ENCODE assay signal across 10 cellular contexts in genomic region chr21:44509539-44509938, GRCh38. TPM values are rescaled to one million over a fixed set of nuclear protein-coding genes. Genes with fewer than 3 reads are reported as not detected.
A peak's percentile ranks its signal among the peaks of the same experiment; 100 is the strongest.
DNase-seq lines count a peak whose midpoint lies in the region; ATAC-seq lines count a peak whose summit lies in the region.
"Had no signal": no experiment of that assay in that cellular context is flagged by ENCODE, and none has a peak within 500 bp of the region (broad histone marks: within the 10 kb centered on the region; RNA-seq: fewer than 3 reads in every experiment).

No MANE protein-coding gene starts in this region.

- no peaks in the 10 kb centered on the region for H3K4me1 ChIP-seq in right cardiac atrium (ENCODE audit: control insufficient read depth, insufficient read depth, low read length)

- peak; percentile 28 for DNase-seq in Ammon's horn (ENCODE audit: low spot score)
- peak; percentile 14 for DNase-seq in LHCN-M2 (ENCODE audit: low read depth)
- peak; percentile 91 for DNase-seq in RPMI8226
- peak; percentile 73 to 91 (median 87) for DNase-seq in right cardiac atrium
- DNase-seq in stimulated activated naive CD4-positive, alpha-beta T cell (lab: John Stamatoyannopoulos, UW): no peak
- no peak for DNase-seq in stimulated activated CD4-positive, alpha-beta T cell treated with anti-CD3 and anti-CD28 coated beads, Interleukin-1b, Interleukin-23, amount 100 ng/mL, for 48 hours
- DNase-seq: stimulated activated CD4-positive, alpha-beta T cell treated with anti-CD3 and anti-CD28 coated beads, Interleukin-4, amount 100 ng/mL, for 24 hours had no signal

- 58% methylated on average over 12 of the region's 12 CpGs for WGBS in right cardiac atrium

- intact Hi-C loops in right cardiac atrium (cut with DNase I): no loop called here

- ATAC-seq in right cardiac atrium: peak; percentile 86 to 90
- no peak for ATAC-seq in GM18520 (IDR thresholded peaks at IDR 0.05; ENCODE audit: unreplicated experiment)
- ATAC-seq in GM19324 (IDR thresholded peaks at IDR 0.05; ENCODE audit: low FRiP score, unreplicated experiment): no peak

- no peak overlapping the region for H3K27ac ChIP-seq in right cardiac atrium (ENCODE audit: low read length)

- H3K4me3 ChIP-seq in right cardiac atrium (ENCODE audit: low read length): no peak overlapping the region

- H3K9me3 ChIP-seq in right cardiac atrium (ENCODE audit: control insufficient read depth, low read length): no peaks in the 10 kb centered on the region

- H3K27me3 ChIP-seq in right cardiac atrium (ENCODE audit: control insufficient read depth, insufficient read depth): no peaks in the 10 kb centered on the region

RNA-seq across cellular contexts. Expression of gene KRTAP10-1, which starts 30.5 kb away (rescaled TPM):
- total RNA-seq in LHCN-M2 (2014; rRNA removed) (not detected in 2 replicates), right cardiac atrium (not detected)
- polyA plus RNA-seq in LHCN-M2 (2012): not detected
- polyA plus RNA-seq in right cardiac atrium: not detected
- total RNA-seq: astrocyte had no signal

RNA-seq across cellular contexts. Expression of gene KRTAP10-2, which starts 41.8 kb away (rescaled TPM):
- total RNA-seq in LHCN-M2 (2014; rRNA removed) (not detected in 2 replicates), right cardiac atrium (not detected)
- not detected for polyA plus RNA-seq in LHCN-M2 (2012)
- polyA plus RNA-seq in right cardiac atrium: 0.11 TPM
- total RNA-seq: astrocyte had no signal

RNA-seq across cellular contexts. Expression of gene KRTAP10-3, which starts 49.1 kb away (rescaled TPM):
- total RNA-seq in LHCN-M2 (2014; rRNA removed) (not detected in 2 replicates), right cardiac atrium (not detected)
- polyA plus RNA-seq in LHCN-M2 (2012): not detected
- polyA plus RNA-seq in right cardiac atrium: not detected
- total RNA-seq: astrocyte had no signal

RNA-seq across cellular contexts. Expression of gene LRRC3, which starts 54.2 kb away (rescaled TPM):
- total RNA-seq in LHCN-M2 (2014; rRNA removed) (not detected in 2 replicates), right cardiac atrium (1 to 10 TPM in 3 of 4 donors, under 1 TPM in 1; 0.89 to 1.1 (median 1.0) TPM)
- not detected for polyA plus RNA-seq in LHCN-M2 (2012)
- 0.93 TPM for polyA plus RNA-seq in right cardiac atrium

Comparison
In these comparisons a context has a peak if more than half of its experiments do, and no peak if none do; other contexts are left out.
1. DNase-seq: peak in Ammon's horn (single experiment), LHCN-M2 (single experiment), RPMI8226 (single experiment) and right cardiac atrium (3 of 3); none in stimulated activated naive CD4-positive, alpha-beta T cell (0 of 6) and stimulated activated CD4-positive, alpha-beta T cell treated with anti-CD3 and anti-CD28 coated beads, Interleukin-1b, Interleukin-23, amount 100 ng/mL, for 48 hours (single experiment).
2. ATAC-seq: peak in right cardiac atrium (2 of 2); none in GM18520 (single experiment) and GM19324 (single experiment).